In the genomic region with DNA sequence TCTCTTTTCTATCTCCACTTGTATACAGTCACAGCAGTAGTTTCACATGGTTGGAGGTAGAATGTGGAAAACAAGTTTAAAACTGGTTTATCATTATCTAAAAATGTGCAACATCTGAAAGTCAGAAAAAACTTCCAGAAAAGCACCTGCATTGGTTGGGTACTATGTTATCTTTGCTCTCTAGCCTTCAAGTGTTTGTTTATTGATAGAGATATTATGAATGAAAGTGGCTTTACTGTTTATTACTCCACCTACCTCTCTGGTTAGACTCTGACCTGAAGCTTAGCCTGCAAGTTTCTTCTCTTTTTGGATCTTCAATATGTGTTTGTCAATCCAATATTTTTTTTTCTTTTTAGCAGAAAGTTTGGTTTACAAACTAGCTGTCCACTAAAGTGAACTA, we compare ENCODE assay signal across 8 cellular contexts.
"Had no signal": no experiment of that assay in that cellular context is flagged by ENCODE, and none has a peak within 500 bp of the region (broad histone marks: within the 10 kb centered on the region; RNA-seq: fewer than 3 reads in every experiment).

No MANE protein-coding gene starts in this region.

- H3K4me3 ChIP-seq: GM23338, K562 had no signal

- H2AFZ ChIP-seq: GM23338 had no signal

- DNase-seq: H9, HCEC 1CT, IMR-90 had no signal

- FAIRE-seq: H1, H54, HTR-8/SVneo, K562 had no signal

- H3K4me2 ChIP-seq: GM23338 had no signal

- ATAC-seq: GM23338, K562 had no signal
